9 cellular contexts compared by ENCODE assay signal in genomic region chr1:18575620-18576019, GRCh38.
DNase-seq lines count a peak whose midpoint lies in the region; ATAC-seq lines count a peak whose summit lies in the region.
"Had no signal": no experiment of that assay in that cellular context is flagged by ENCODE, and none has a peak within 500 bp of the region (broad histone marks: within the 10 kb centered on the region; RNA-seq: fewer than 3 reads in every experiment).

No MANE protein-coding gene starts in this region.

- no peaks in the 10 kb centered on the region for H3K36me3 ChIP-seq in iPS DF 6.9 (ENCODE audit: control insufficient read depth, insufficient read depth, low read length)

- H3K9me3 ChIP-seq in iPS DF 6.9 (ENCODE audit: control insufficient read depth, insufficient read depth, low read length): no peaks in the 10 kb centered on the region

- H3K27ac ChIP-seq in iPS DF 6.9 (ENCODE audit: low read length): no peak overlapping the region

- H3K36me3 Mint-ChIP-seq in activated T-cell treated with anti-CD3 and anti-CD28 coated beads, Interleukin-2, amount 50 U/mL, for 24 hours (ENCODE audit: low read depth): no peaks in the 10 kb centered on the region
- H3K36me3 Mint-ChIP-seq: natural killer cell treated with Interleukin-12 subunit alpha and Interleukin-12 subunit beta and Interleukin-15 and Interleukin-18, amount 100 ng/mL, for 72 hours had no signal

- peaks cover 12% of the 10 kb centered on the region for H3K27me3 Mint-ChIP-seq in activated T-cell treated with anti-CD3 and anti-CD28 coated beads, Interleukin-2, amount 50 U/mL, for 24 hours

- WGBS in iPS DF 6.9 (ENCODE audit: insufficient coverage, insufficient read length): no CpG with 5 or more reads among the region's 8 CpGs

- H3K27ac Mint-ChIP-seq in activated T-cell treated with anti-CD3 and anti-CD28 coated beads, Interleukin-2, amount 50 U/mL, for 24 hours: no peak overlapping the region
- H3K27ac Mint-ChIP-seq: natural killer cell treated with Interleukin-12 subunit alpha and Interleukin-12 subunit beta and Interleukin-15 and Interleukin-18, amount 100 ng/mL, for 72 hours had no signal

- ATAC-seq in GM18867 (IDR thresholded peaks at IDR 0.05; ENCODE audit: unreplicated experiment): no peak

- H3K9me3 Mint-ChIP-seq in activated T-cell treated with anti-CD3 and anti-CD28 coated beads, Interleukin-2, amount 50 U/mL, for 24 hours: no peaks in the 10 kb centered on the region
- H3K9me3 Mint-ChIP-seq: natural killer cell treated with Interleukin-12 subunit alpha and Interleukin-12 subunit beta and Interleukin-15 and Interleukin-18, amount 100 ng/mL, for 72 hours had no signal

- no peaks in the 10 kb centered on the region for H3K4me1 ChIP-seq in iPS DF 6.9 (ENCODE audit: control insufficient read depth, insufficient read depth, low read length)

- no peak overlapping the region for H3K4me3 ChIP-seq in iPS DF 6.9 (ENCODE audit: low read length)

- DNase-seq in NCI-H345 (lab: John Stamatoyannopoulos, UW) (peak; percentile 1), NCI-H345 treated with DMSO at 0.1 percent for 48 hours (lab: John Stamatoyannopoulos, UW; ENCODE audit: unreplicated experiment) (no peak), NCI-H1105 treated with DMSO at 0.1 percent for 48 hours (lab: John Stamatoyannopoulos, UW) (peak; percentile 7), iPS DF 6.9 (ENCODE audit: low read depth, low spot score) (peak; percentile 95), NCI-H226 (no peak)
- peak; percentile 63 for DNase-seq in activated T-cell treated with anti-CD3 and anti-CD28 coated beads, Interleukin-2, amount 50 U/mL, for 24 hours
- peak; percentile 12 to 51 for DNase-seq in stimulated activated CD4-positive, alpha-beta T cell treated with anti-CD3 and anti-CD28 coated beads, Interleukin-4, amount 100 ng/mL, for 4 hours

- H3K4me3 Mint-ChIP-seq in activated T-cell treated with anti-CD3 and anti-CD28 coated beads, Interleukin-2, amount 50 U/mL, for 24 hours: no peak overlapping the region
- H3K4me3 Mint-ChIP-seq: natural killer cell treated with Interleukin-12 subunit alpha and Interleukin-12 subunit beta and Interleukin-15 and Interleukin-18, amount 100 ng/mL, for 72 hours had no signal

- no peaks in the 10 kb centered on the region for H3K4me1 Mint-ChIP-seq in activated T-cell treated with anti-CD3 and anti-CD28 coated beads, Interleukin-2, amount 50 U/mL, for 24 hours (ENCODE audit: low read depth)

- H3K27me3 ChIP-seq in iPS DF 6.9 (ENCODE audit: control insufficient read depth, insufficient read depth, low read length): no peaks in the 10 kb centered on the region

Comparison
In these comparisons a context has a peak if more than half of its experiments do, and no peak if none do; other contexts are left out.
1. DNase-seq: peak in NCI-H345 (single experiment), NCI-H1105 treated with DMSO at 0.1 percent for 48 hours (single experiment), activated T-cell treated with anti-CD3 and anti-CD28 coated beads, Interleukin-2, amount 50 U/mL, for 24 hours (single experiment), iPS DF 6.9 (single experiment) and stimulated activated CD4-positive, alpha-beta T cell treated with anti-CD3 and anti-CD28 coated beads, Interleukin-4, amount 100 ng/mL, for 4 hours (2 of 2); none in NCI-H345 treated with DMSO at 0.1 percent for 48 hours (single experiment) and NCI-H226 (single experiment).